ENCODE assay signal across 32 cellular contexts in the genomic region with DNA sequence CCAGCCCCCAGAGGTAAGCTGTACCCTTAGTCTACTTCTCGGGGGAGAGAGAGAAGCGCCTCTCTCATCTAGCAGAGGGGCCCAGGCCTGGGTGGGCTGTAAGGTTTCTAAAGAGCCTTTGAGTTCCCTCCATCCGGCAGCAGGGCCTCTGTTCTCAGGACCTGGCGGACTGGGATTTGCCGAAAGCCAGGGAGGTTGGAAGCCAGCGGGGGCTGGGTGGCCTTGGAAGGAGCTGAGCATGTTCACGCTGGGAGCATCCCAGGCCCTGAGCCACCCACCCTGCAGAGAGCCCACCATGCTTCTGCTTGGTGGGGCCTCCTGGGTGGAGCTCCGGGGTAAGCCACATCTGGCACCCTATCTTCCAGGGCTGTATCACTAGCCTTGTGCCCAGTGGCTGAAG. TPM values are rescaled to one million over a fixed set of nuclear protein-coding genes. Genes with fewer than 3 reads are reported as not detected.
"Had no signal": no experiment of that assay in that cellular context is flagged by ENCODE, and none has a peak within 500 bp of the region (broad histone marks: within the 10 kb centered on the region; RNA-seq: fewer than 3 reads in every experiment).

No MANE protein-coding gene starts in this region.

- H3K36me3 Mint-ChIP-seq: naive B cell; naive thymus-derived CD8-positive, alpha-beta T cell; natural killer cell treated with Interleukin-12 subunit alpha and Interleukin-12 subunit beta and Interleukin-15 and Interleukin-18, amount 100 ng/mL, for 72 hours; stimulated activated memory B cell treated with anti-CD40 and anti-IgM and Interleukin-4, amounts not matched to agents 10 μg/mL and 1 μg/mL and 100 μg/mL, for 72 hours; type B pancreatic cell had no signal

- H3K4me3 ChIP-seq: pancreas, prostate gland, skin epidermis, smooth muscle cell, spleen, suprapubic skin, testis, tibial artery, transverse colon, upper lobe of right lung, uterus had no signal

- DNase-seq: naive B cell; naive thymus-derived CD8-positive, alpha-beta T cell; nephron progenitor cell; spleen; stimulated activated CD4-positive, alpha-beta T cell treated with anti-CD3 and anti-CD28 coated beads, Interleukin-12 subunit alpha, Interleukin-12 subunit beta, amount 100 ng/mL, for 4 hours; stimulated activated CD4-positive, alpha-beta T cell treated with anti-CD3 and anti-CD28 coated beads, Interleukin-1b, Interleukin-23, amount 100 ng/mL, for 48 hours; stimulated activated CD4-positive, alpha-beta T cell treated with anti-CD3 and anti-CD28 coated beads, Interleukin-4, amount 100 ng/mL, for 1 hour; stimulated activated CD4-positive, alpha-beta T cell treated with anti-CD3 and anti-CD28 coated beads, Interleukin-4, amount 100 ng/mL, for 4 hours; stimulated activated CD8-positive, alpha-beta memory T cell treated with anti-CD3 and anti-CD28 coated beads, Interleukin-4, amount 100 ng/mL, for 48 hours; stimulated activated naive CD4-positive, alpha-beta T cell; stimulated activated naive CD8-positive, alpha-beta T cell treated with anti-CD3 and anti-CD28 coated beads, Interleukin-15, amount 100 ng/mL, for 72 hours; stimulated activated naive CD8-positive, alpha-beta T cell treated with anti-CD3 and anti-CD28 coated beads, Interleukin-15, Interleukin-2, amounts not matched to agents 100 U/mL and 50 U/mL, for 24 hours; testis; tibial artery; transverse colon; upper lobe of right lung; uterus had no signal

- H3K27ac Mint-ChIP-seq: naive thymus-derived CD8-positive, alpha-beta T cell; natural killer cell treated with Interleukin-12 subunit alpha and Interleukin-12 subunit beta and Interleukin-15 and Interleukin-18, amount 100 ng/mL, for 72 hours; nephron progenitor cell; stimulated activated memory B cell treated with anti-CD40 and anti-IgM and Interleukin-4, amounts not matched to agents 10 μg/mL and 1 μg/mL and 100 μg/mL, for 72 hours; type B pancreatic cell had no signal

- H3K4me2 ChIP-seq: smooth muscle cell had no signal

- H3K4me3 Mint-ChIP-seq: naive thymus-derived CD8-positive, alpha-beta T cell; natural killer cell treated with Interleukin-12 subunit alpha and Interleukin-12 subunit beta and Interleukin-15 and Interleukin-18, amount 100 ng/mL, for 72 hours; nephron progenitor cell; neural crest cell; stimulated activated memory B cell treated with anti-CD40 and anti-IgM and Interleukin-4, amounts not matched to agents 10 μg/mL and 1 μg/mL and 100 μg/mL, for 72 hours; stimulated activated naive CD8-positive, alpha-beta T cell treated with anti-CD3 and anti-CD28 coated beads, Interleukin-15, amount 100 ng/mL, for 72 hours; type B pancreatic cell had no signal

- H3K4me1 Mint-ChIP-seq: naive thymus-derived CD8-positive, alpha-beta T cell; nephron progenitor cell; stimulated activated memory B cell treated with anti-CD40 and anti-IgM and Interleukin-4, amounts not matched to agents 10 μg/mL and 1 μg/mL and 100 μg/mL, for 72 hours; stimulated activated naive CD8-positive, alpha-beta T cell treated with anti-CD3 and anti-CD28 coated beads, Interleukin-15, amount 100 ng/mL, for 72 hours had no signal

- ATAC-seq: naive thymus-derived CD8-positive, alpha-beta T cell; natural killer cell treated with Interleukin-12 subunit alpha and Interleukin-12 subunit beta and Interleukin-15 and Interleukin-18, amount 100 ng/mL, for 72 hours; pancreas; right cardiac atrium; sciatic nerve; stimulated activated memory B cell treated with anti-CD40 and anti-IgM and Interleukin-4, amounts not matched to agents 10 μg/mL and 1 μg/mL and 100 μg/mL, for 72 hours; stimulated activated naive CD8-positive, alpha-beta T cell treated with anti-CD3 and anti-CD28 coated beads, Interleukin-15, amount 100 ng/mL, for 72 hours; stimulated activated naive CD8-positive, alpha-beta T cell treated with anti-CD3 and anti-CD28 coated beads, Interleukin-15, Interleukin-2, amounts not matched to agents 100 U/mL and 50 U/mL, for 24 hours; upper lobe of right lung had no signal

- H3K9me3 ChIP-seq: neutrophil, pancreas, prostate gland, spleen, suprapubic skin, testis, tibial artery, transverse colon, upper lobe of right lung, uterus had no signal

- H3K27me3 ChIP-seq: pancreas, testis, uterus had no signal

- H3K9me3 Mint-ChIP-seq: naive B cell; naive thymus-derived CD8-positive, alpha-beta T cell; natural killer cell treated with Interleukin-12 subunit alpha and Interleukin-12 subunit beta and Interleukin-15 and Interleukin-18, amount 100 ng/mL, for 72 hours; nephron progenitor cell; neural crest cell; stimulated activated memory B cell treated with anti-CD40 and anti-IgM and Interleukin-4, amounts not matched to agents 10 μg/mL and 1 μg/mL and 100 μg/mL, for 72 hours; stimulated activated naive CD8-positive, alpha-beta T cell treated with anti-CD3 and anti-CD28 coated beads, Interleukin-15, amount 100 ng/mL, for 72 hours; type B pancreatic cell had no signal

- H3K36me3 ChIP-seq: neutrophil, pancreas, prostate gland, spleen, suprapubic skin, tibial artery, transverse colon, upper lobe of right lung, uterus had no signal

- H3K27ac ChIP-seq: neutrophil, pancreas, prostate gland, skin epidermis, spleen, suprapubic skin, testis, tibial artery, transverse colon, upper lobe of right lung, uterus had no signal

- H3K4me1 ChIP-seq: pancreas, prostate gland, spleen, suprapubic skin, tibial artery, transverse colon, upper lobe of right lung, uterus had no signal

RNA-seq across cellular contexts. Expression of a gene that starts 7.8 kb away (rescaled TPM):
- total RNA-seq: naive thymus-derived CD8-positive, alpha-beta T cell; natural killer cell treated with Interleukin-12 subunit alpha and Interleukin-12 subunit beta and Interleukin-15 and Interleukin-18, amount 100 ng/mL, for 72 hours; osteocyte; posterior vena cava; pulmonary artery endothelial cell; right cardiac atrium; smooth muscle cell; uterus had no signal

RNA-seq across cellular contexts. Expression of a gene that starts 23.8 kb away (rescaled TPM):
- total RNA-seq: naive thymus-derived CD8-positive, alpha-beta T cell; natural killer cell treated with Interleukin-12 subunit alpha and Interleukin-12 subunit beta and Interleukin-15 and Interleukin-18, amount 100 ng/mL, for 72 hours had no signal
